ENCODE assay signal across 18 cellular contexts in the genomic region with DNA sequence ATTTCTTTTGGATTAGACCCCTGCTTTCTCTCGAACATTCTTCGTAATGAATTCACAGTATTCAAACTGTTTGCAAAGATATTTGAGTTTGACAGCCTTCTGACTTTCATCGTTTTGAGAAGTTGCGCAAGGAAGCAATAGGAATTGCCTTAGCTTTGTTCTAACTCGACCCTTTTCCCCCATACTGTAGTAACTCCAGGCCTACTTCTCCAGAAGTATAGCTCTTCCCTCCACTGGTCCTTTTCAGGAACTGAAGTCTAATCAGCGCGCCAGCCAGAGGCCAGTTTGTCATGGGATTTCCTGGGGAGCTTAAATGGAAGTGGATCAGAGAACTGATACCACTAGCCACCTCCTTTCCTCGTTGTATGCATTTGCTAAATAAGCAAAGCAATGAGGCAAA. TPM values are rescaled to one million over a fixed set of nuclear protein-coding genes. Genes with fewer than 3 reads are reported as not detected.
DNase-seq lines count a peak whose midpoint lies in the region; ATAC-seq, FAIRE-seq and TF ChIP-seq lines count a peak whose summit lies in the region.
"Had no signal": no experiment of that assay in that cellular context is flagged by ENCODE, and none has a peak within 500 bp of the region (broad histone marks: within the 10 kb centered on the region; RNA-seq: fewer than 3 reads in every experiment).

No MANE protein-coding gene starts in this region.

- no peak overlapping the region for H3K4me3 Mint-ChIP-seq in CD4-positive, alpha-beta T cell

- no peak overlapping the region for H2BK5ac ChIP-seq in H1 (ENCODE audit: low read depth, low read length)

- peaks cover 95% of the 10 kb centered on the region for H3K36me3 Mint-ChIP-seq in CD4-positive, alpha-beta T cell (ENCODE audit: low read depth)

- 89% methylated on average over 8 of the region's 8 CpGs; no CpG with 5 or more reads in 1 of the 2 experiments for WGBS in H1 (ENCODE audit: extremely low coverage in 1 of 2, insufficient coverage in 1 of 2, insufficient read length in 1 of 2, insufficient replicate concordance in 2 of 2, low coverage in 1 of 2, low lambda C conversion rate in 2 of 2, missing lambda C conversion rate in 1 of 2), 2 experiments

- no peaks in the 10 kb centered on the region for H3K27me3 ChIP-seq in CD4-positive, alpha-beta T cell (ENCODE audit: control insufficient read depth, insufficient read depth, low read length)
- H3K27me3 ChIP-seq in Panc1 (ENCODE audit: control insufficient read depth, insufficient read depth, low read length) (no peaks in the 10 kb centered on the region), H1 (replicated peaks in 1 of 4; ENCODE audit: control insufficient read depth in 3 of 4, extremely low read depth in 1 of 4, insufficient read depth in 3 of 4, low read length in 3 of 4) (no peaks in the 10 kb centered on the region)
- H3K27me3 ChIP-seq: body of pancreas had no signal

- no peak overlapping the region for H2BK120ac ChIP-seq in H1 (replicated peaks; ENCODE audit: low read depth, low read length)

- POLR2A ChIA-PET in CD4-positive, alpha-beta T cell (lab: Charles Lee), result interaction anchor here (0.6 to 2.4 kb wide), 5 partner anchors 9 to 34 kb away, joined by 4 to 9 read pairs (median 4); no protein-coding TSS in a partner anchor
- POLR2A ChIA-PET in Panc1 (lab: Charles Lee) (interaction anchor here (1.0 kb wide), 1 partner anchor 9 kb away, joined by 3 read pairs; no protein-coding TSS in a partner anchor), H1 (lab: Charles Lee; ENCODE audit: partially characterized antibody) (interaction anchor here (1.1 to 1.7 kb wide), 2 partner anchors 12 to 24 kb away, joined by 3 to 4 read pairs; no protein-coding TSS in a partner anchor)

- CTCF ChIA-PET in CD4-positive, alpha-beta T cell (lab: Charles Lee), result interaction anchor here (0.7 to 2.0 kb wide), 3 partner anchors 13 to 27 kb away, joined by 3 to 6 read pairs (median 3); no protein-coding TSS in a partner anchor
- CTCF ChIA-PET in Panc1 (lab: Charles Lee) (no interaction called here), H1 (lab: Charles Lee; ENCODE audit: partially characterized antibody) (interaction anchor here (4.3 kb wide), 1 partner anchor 28 kb away, joined by 13 read pairs; no protein-coding TSS in a partner anchor)

- H4K91ac ChIP-seq in H1 (replicated peaks; ENCODE audit: insufficient read length, low read length), result no peak overlapping the region

- no peak for DNase-seq in CD4-positive, alpha-beta T cell
- no peak for DNase-seq in Panc1 (ENCODE audit: low read depth, low spot score)
- no peak for DNase-seq in H1 (ENCODE audit: low read depth in 1 of 2, low spot score in 2 of 2)
- peak; percentile 72 for DNase-seq in medulla oblongata (ENCODE audit: extremely low spot score)
- DNase-seq in erythroblast (lab: John Stamatoyannopoulos, UW), result no peak
- DNase-seq in NCI-H1105 (lab: John Stamatoyannopoulos, UW), result no peak
- DNase-seq in AG20443 (ENCODE audit: low spot score), result no peak
- DNase-seq: activated CD8-positive, alpha-beta memory T cell treated with anti-CD3 and anti-CD28 coated beads for 24 hours; activated gamma-delta T cell; body of pancreas; foreskin melanocyte; HCEC 1CT; NCI-H187; NCI-H69; T-helper 2 cell had no signal

- H4K8ac ChIP-seq in H1 (ENCODE audit: extremely low read depth, insufficient read depth, low read length), result no peak overlapping the region

- no peak overlapping the region for H3K4me3 ChIP-seq in Panc1 (ENCODE audit: low read depth in 2 of 2, low read length in 2 of 2)
- H3K4me3 ChIP-seq in H1 (ENCODE audit: extremely low read depth in 1 of 4, insufficient read depth in 2 of 4, low read depth in 3 of 4, low read length in 4 of 4), result no peak overlapping the region
- H3K4me3 ChIP-seq: body of pancreas, prostate gland had no signal

- H4K20me1 ChIP-seq in H1 (replicated peaks in 1 of 2; ENCODE audit: control insufficient read depth in 1 of 2, insufficient read depth in 2 of 2, low read length in 2 of 2), result peaks cover 2 to 3% of the 10 kb centered on the region in 2 experiments

- H3K36me3 ChIP-seq in Panc1 (ENCODE audit: control insufficient read depth, insufficient read depth, low read length) (peaks cover 20% of the 10 kb centered on the region; the same call in 1 of the 2 replicates), H1 (ENCODE audit: control insufficient read depth in 2 of 4, insufficient read depth in 4 of 4, low read length in 3 of 4) (peaks cover 5 to 48% (median 31%) of the 10 kb centered on the region in 4 experiments)
- H3K36me3 ChIP-seq: prostate gland had no signal

- no peaks in the 10 kb centered on the region for H3K79me1 ChIP-seq in H1 (ENCODE audit: low read depth, low read length)

- H3K18ac ChIP-seq in H1 (ENCODE audit: extremely low read depth, low read length), result no peak overlapping the region

- no peak overlapping the region for H2BK15ac ChIP-seq in H1 (ENCODE audit: low read length)

- no peaks in the 10 kb centered on the region for H3K27me3 Mint-ChIP-seq in CD4-positive, alpha-beta T cell

- no peak overlapping the region for H2BK12ac ChIP-seq in H1 (ENCODE audit: low read depth, low read length)

- H3K23ac ChIP-seq in H1 (ENCODE audit: insufficient read length), result no peak overlapping the region

- no peak overlapping the region for H3K4ac ChIP-seq in H1 (replicated peaks; ENCODE audit: insufficient read length, low read depth, low read length)

- H3K27ac Mint-ChIP-seq in CD4-positive, alpha-beta T cell, result peak overlapping the region; percentile 62

- in situ Hi-C loops in Panc1 (cut with HindIII; ENCODE audit: low pct_unique_long_range_greater_than_20kb, low sequenced_read_pairs), result no loop called here

- no peak overlapping the region for H3K27ac ChIP-seq in CD4-positive, alpha-beta T cell (ENCODE audit: low read depth, low read length)
- no peak overlapping the region for H3K27ac ChIP-seq in Panc1 (ENCODE audit: low read length)
- no peak overlapping the region for H3K27ac ChIP-seq in H1 (ENCODE audit: low read depth, low read length)
- H3K27ac ChIP-seq: body of pancreas had no signal

- no peak overlapping the region for H3K14ac ChIP-seq in H1 (ENCODE audit: insufficient read length)

- 0 out of 4 replicates have a peak, but pooled peaks cover 0 to 2% of the 10 kb centered on the region in 2 experiments for H3K79me2 ChIP-seq in H1 (ENCODE audit: control insufficient read depth in 1 of 2, insufficient read depth in 2 of 2, low read length in 2 of 2)

- no peak overlapping the region for H3K4me2 ChIP-seq in H1 (ENCODE audit: insufficient read depth in 1 of 2, low read depth in 2 of 2, low read length in 2 of 2)

- H3K4me1 Mint-ChIP-seq in CD4-positive, alpha-beta T cell (ENCODE audit: low read depth), result peaks cover 42% of the 10 kb centered on the region

- no peak for TF ChIP-seq CTCF in CD4-positive, alpha-beta T cell (IDR thresholded peaks at IDR 0.05)
- TF ChIP-seq CTCF in Panc1 (IDR thresholded peaks at IDR 0.05) (no peak), H1 (IDR thresholded peaks at IDR 0.05; ENCODE audit: control extremely low read depth in 1 of 3, insufficient read depth in 1 of 3, low read depth in 1 of 3, low read length in 3 of 3) (no peak)

- no peaks in the 10 kb centered on the region for H3K9me3 ChIP-seq in CD4-positive, alpha-beta T cell (ENCODE audit: control insufficient read depth, low read length)
- H3K9me3 ChIP-seq in Panc1 (ENCODE audit: control insufficient read depth, insufficient read depth, low read depth, low read length), result no peaks in the 10 kb centered on the region
- H3K9me3 ChIP-seq in H1 (ENCODE audit: insufficient read depth in 2 of 2, low read depth in 1 of 2, low read length in 1 of 2), result no peaks in the 10 kb centered on the region
- H3K9me3 ChIP-seq: body of pancreas, prostate gland had no signal

- ATAC-seq in CD4-positive, alpha-beta T cell (ENCODE audit: poor library complexity), result no peak
- no peak for ATAC-seq in Panc1
- no peak for ATAC-seq in HG03039 (IDR thresholded peaks at IDR 0.05; ENCODE audit: unreplicated experiment)
- ATAC-seq: body of pancreas had no signal

- TF ChIP-seq POLR2A in H1 (IDR thresholded peaks at IDR 0.05; ENCODE audit: control extremely low read depth in 1 of 2, low read depth in 2 of 2, low read length in 2 of 2), result no peak
- TF ChIP-seq POLR2A in erythroblast (IDR thresholded peaks at IDR 0.05; ENCODE audit: low read length), result no peak

- no peaks in the 10 kb centered on the region; the same call in 1 of the 2 replicates for H3K23me2 ChIP-seq in H1 (ENCODE audit: low read depth, low read length)

- TF ChIP-seq EP300 in H1 (IDR thresholded peaks at IDR 0.05; ENCODE audit: borderline replicate concordance in 1 of 2, low read depth in 2 of 2, low read length in 2 of 2), result no peak

- no peak overlapping the region for H2AFZ ChIP-seq in H1 (ENCODE audit: low read length)

- H2BK20ac ChIP-seq in H1 (ENCODE audit: low read length), result no peak overlapping the region

- TSS peak; percentile 45 for BruUV-seq in Panc1 (replicated peaks; lab: Mats Ljungman, UMichigan)

- H3K9me3 Mint-ChIP-seq in CD4-positive, alpha-beta T cell, result no peaks in the 10 kb centered on the region

- no peak overlapping the region for H3K9ac ChIP-seq in H1 (replicated peaks in 1 of 4; ENCODE audit: extremely low read depth in 1 of 4, low read depth in 3 of 4, low read length in 3 of 4)

- H4K5ac ChIP-seq in H1 (ENCODE audit: insufficient read length, low read depth, low read length), result no peak overlapping the region

- H3K56ac ChIP-seq in H1 (replicated peaks; ENCODE audit: insufficient read length, low read depth, low read length), result no peak overlapping the region

- intact Hi-C loops in CD4-positive, alpha-beta T cell (cut with DNase I, micrococcal nuclease), result no loop called here
- intact Hi-C loops in Panc1 (cut with micrococcal nuclease; ENCODE audit: unreplicated experiment), result no loop called here

- no peaks in the 10 kb centered on the region for H3K4me1 ChIP-seq in Panc1 (ENCODE audit: control insufficient read depth, insufficient read depth, low read length)
- no peaks in the 10 kb centered on the region for H3K4me1 ChIP-seq in H1 (replicated peaks in 1 of 4; ENCODE audit: control insufficient read depth in 3 of 4, insufficient read depth in 4 of 4, low read length in 3 of 4)
- H3K4me1 ChIP-seq: body of pancreas, prostate gland had no signal

- H2AK5ac ChIP-seq in H1 (ENCODE audit: low read depth, low read length), result no peak overlapping the region

- FAIRE-seq in H1 (lab: Jason Lieb, UNC), result no peak
- FAIRE-seq: islet of Langerhans had no signal

- TF ChIP-seq RAD21 in H1 (IDR thresholded peaks at IDR 0.05 in 1 of 2, conservative IDR thresholded peaks at IDR 0.05 in 1 of 2; ENCODE audit: low read depth in 2 of 2, low read length in 2 of 2), result no peak

RNA-seq across cellular contexts. Expression of a gene that starts 28.0 kb away (rescaled TPM):
- 100 to 1,000 TPM; 104 to 113 TPM for total RNA-seq in CD4-positive, alpha-beta T cell
- total RNA-seq in Panc1 (2021; ENCODE audit: unreplicated experiment), result 35.7 TPM
- 21.2 TPM for polyA plus RNA-seq in Panc1 (2012; ENCODE audit: insufficient read length)
- 34.9 and 35.5 TPM in 2 replicates for total RNA-seq in H1 (2021; fragmentation: NEBNext Ultra II Directional; extraction: Animal tissue kit (Norgen Biotek cat#: 25700))
- 13.6 and 16.3 TPM in 2 replicates for polyA plus RNA-seq in H1 (2011; rRNA removed)
- polyA plus RNA-seq in H1 (2011; cell fraction: cytosol; rRNA removed), result 22.0 TPM
- 10.8 TPM for polyA plus RNA-seq in H1 (2011; cell fraction: nucleus; rRNA removed)
- 22.9 to 28.9 TPM (median 24.1 TPM) in 4 replicates for polyA plus RNA-seq in H1 (2012, experiment 1 of 2)
- polyA plus RNA-seq in H1 (2012, experiment 2 of 2), result 5.9 TPM
- 17.6 TPM for polyA plus RNA-seq in H1 (2013, experiment 1 of 2)
- 20.7 TPM for polyA plus RNA-seq in H1 (2013, experiment 2 of 2)
- polyA minus RNA-seq in H1 (2011; rRNA and poly(A)+ RNA removed), result 17.5 and 20.7 TPM in 2 replicates
- 12.8 TPM for polyA minus RNA-seq in H1 (2011; cell fraction: cytosol; rRNA and poly(A)+ RNA removed)
- 10.0 TPM for polyA minus RNA-seq in H1 (2011; cell fraction: nucleus; rRNA and poly(A)+ RNA removed)

RNA-seq across cellular contexts. Expression of a gene that starts 49.3 kb away (rescaled TPM):
- total RNA-seq in CD4-positive, alpha-beta T cell, result 100 to 1,000 TPM; 239 to 242 TPM
- total RNA-seq in Panc1 (2021; ENCODE audit: unreplicated experiment), result 45.2 TPM
- polyA plus RNA-seq in Panc1 (2012; ENCODE audit: insufficient read length), result 56.0 TPM
- 91.3 and 96.5 TPM in 2 replicates for total RNA-seq in H1 (2021; fragmentation: NEBNext Ultra II Directional; extraction: Animal tissue kit (Norgen Biotek cat#: 25700))
- polyA plus RNA-seq in H1 (2011; rRNA removed), result 125 and 164 TPM in 2 replicates
- 175 TPM for polyA plus RNA-seq in H1 (2011; cell fraction: cytosol; rRNA removed)
- polyA plus RNA-seq in H1 (2011; cell fraction: nucleus; rRNA removed), result 290 TPM
- 62.5 to 78.0 TPM (median 71.7 TPM) in 4 replicates for polyA plus RNA-seq in H1 (2012, experiment 1 of 2)
- 17.3 TPM for polyA plus RNA-seq in H1 (2012, experiment 2 of 2)
- polyA plus RNA-seq in H1 (2013, experiment 1 of 2), result 44.4 TPM
- 44.4 TPM for polyA plus RNA-seq in H1 (2013, experiment 2 of 2)
- polyA minus RNA-seq in H1 (2011; rRNA and poly(A)+ RNA removed), result 338 and 528 TPM in 2 replicates
- polyA minus RNA-seq in H1 (2011; cell fraction: cytosol; rRNA and poly(A)+ RNA removed), result 114 TPM
- polyA minus RNA-seq in H1 (2011; cell fraction: nucleus; rRNA and poly(A)+ RNA removed), result 154 TPM
